ENCODE assay signal across 1 cellular context in the genomic region with DNA sequence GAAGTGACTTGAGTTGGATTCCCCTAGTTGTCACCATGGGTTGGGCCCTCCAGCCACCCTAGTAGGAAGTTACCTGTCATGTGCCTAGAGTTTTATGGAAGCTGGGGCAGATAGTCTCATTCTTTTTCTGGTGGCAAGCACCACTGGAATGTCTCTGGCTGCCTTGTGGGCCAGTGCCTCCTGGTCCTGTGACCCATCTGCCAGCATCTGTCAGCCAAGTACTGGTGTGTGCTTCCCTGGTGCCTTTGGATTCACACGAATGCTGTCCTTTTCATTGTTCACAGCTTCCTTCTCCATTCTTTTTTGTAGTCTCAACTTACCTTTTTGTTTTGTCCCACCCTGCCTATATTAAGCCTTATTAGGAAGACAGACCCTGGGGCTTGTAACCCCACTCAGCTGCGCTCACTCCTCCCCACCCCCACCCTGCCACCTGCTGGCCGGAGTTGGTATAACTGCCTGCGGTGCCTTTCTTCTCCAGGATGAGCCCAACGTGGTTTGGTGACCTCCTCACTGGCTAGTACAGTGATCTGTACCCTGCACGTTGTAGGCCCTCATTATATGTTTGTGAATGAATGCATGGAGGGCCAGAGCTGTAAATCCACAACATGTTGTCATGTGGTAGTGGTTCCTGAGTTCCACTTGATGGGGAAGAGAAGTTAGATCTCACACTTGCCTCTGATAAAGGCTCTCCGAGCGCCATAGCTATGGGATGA.
TF ChIP-seq lines count a peak whose summit lies in the region.

No MANE protein-coding gene starts in this region.

TF ChIP-seq in H1, 55 proteins besides CTCF, POLR2A, EP300 and RAD21 (continued from another document):
- no peak for TF ChIP-seq HDAC2 (IDR thresholded peaks at IDR 0.05; ENCODE audit: borderline replicate concordance in 1 of 2, low read depth in 2 of 2, low read length in 2 of 2)
- no peak for TF ChIP-seq E2F6 (IDR thresholded peaks at IDR 0.05)
- no peak for TF ChIP-seq RXRA (IDR thresholded peaks at IDR 0.05; ENCODE audit: insufficient read depth, low read depth, low read length)
- no peak for TF ChIP-seq KDM4A (IDR thresholded peaks at IDR 0.05; ENCODE audit: low read depth, low read length, severe bottlenecking)
- TF ChIP-seq, protein P1, sequence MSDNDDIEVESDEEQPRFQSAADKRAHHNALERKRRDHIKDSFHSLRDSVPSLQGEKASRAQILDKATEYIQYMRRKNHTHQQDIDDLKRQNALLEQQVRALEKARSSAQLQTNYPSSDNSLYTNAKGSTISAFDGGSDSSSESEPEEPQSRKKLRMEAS (IDR thresholded peaks at IDR 0.05): peak; percentile 54; the same call in 1 of the 2 replicates
- no peak for TF ChIP-seq MAFK (IDR thresholded peaks at IDR 0.05; ENCODE audit: low read depth, low read length)
- TF ChIP-seq USF2 (IDR thresholded peaks at IDR 0.05; ENCODE audit: low read length): no peak
- no peak for TF ChIP-seq CEBPB (IDR thresholded peaks at IDR 0.05; ENCODE audit: low read depth, low read length)
- no peak for TF ChIP-seq KDM1A (IDR thresholded peaks at IDR 0.05; ENCODE audit: borderline replicate concordance, low read length)
- no peak for TF ChIP-seq RBBP5 (IDR thresholded peaks at IDR 0.05; ENCODE audit: borderline replicate concordance, low read depth, low read length)
- peak; percentile 32; the same call in 1 of the 2 replicates for TF ChIP-seq SRF (IDR thresholded peaks at IDR 0.05; ENCODE audit: low read depth, low read length)
- TF ChIP-seq BCL11A (IDR thresholded peaks at IDR 0.05; ENCODE audit: low read depth in 2 of 2, low read length in 2 of 2): no peak
- no peak for TF ChIP-seq BRCA1 (IDR thresholded peaks at IDR 0.05; ENCODE audit: low read depth, low read length)
- TF ChIP-seq JUND (IDR thresholded peaks at IDR 0.05; ENCODE audit: low read length): no peak
- TF ChIP-seq CHD1 (IDR thresholded peaks at IDR 0.05; ENCODE audit: low read depth, low read length): no peak
- no peak for TF ChIP-seq NRF1 (IDR thresholded peaks at IDR 0.05; ENCODE audit: low read depth, low read length)
TF ChIP-seq in H1: peak in this region for 4.
